In genomic region chr20:3812975-3813599, GRCh38 we compare ENCODE assay signal across 9 cellular contexts. TPM values are rescaled to one million over a fixed set of nuclear protein-coding genes. Genes with fewer than 3 reads are reported as not detected.
DNase-seq lines count a peak whose midpoint lies in the region; TF ChIP-seq lines count a peak whose summit lies in the region.
"Had no signal": no experiment of that assay in that cellular context is flagged by ENCODE, and none has a peak within 500 bp of the region (broad histone marks: within the 10 kb centered on the region; RNA-seq: fewer than 3 reads in every experiment).

No MANE protein-coding gene starts in this region.

- H3K4me3 ChIP-seq in esophagus muscularis mucosa (no peak overlapping the region), spleen (no peak overlapping the region), MG63 (no peak overlapping the region)

- TF ChIP-seq POLR2A in esophagus muscularis mucosa (IDR thresholded peaks at IDR 0.05; ENCODE audit: low read depth) (no peak), spleen (IDR thresholded peaks at IDR 0.05) (no peak)

- H3K9me3 ChIP-seq in esophagus muscularis mucosa (no peaks in the 10 kb centered on the region), spleen (no peaks in the 10 kb centered on the region), MG63 (no peaks in the 10 kb centered on the region)

- DNase-seq in Caki2 (ENCODE audit: low read depth), result peak; percentile 39
- no peak for DNase-seq in RWPE1 (ENCODE audit: low spot score)
- DNase-seq in esophagus muscularis mucosa (ENCODE audit: extremely low spot score), result no peak
- DNase-seq in spleen, result no peak
- no peak for DNase-seq in NAMALWA (ENCODE audit: low spot score)
- no peak for DNase-seq in MG63
- no peak for DNase-seq in nucleus accumbens (lab: John Stamatoyannopoulos, UW)
- DNase-seq: right cardiac atrium had no signal

- no peaks in the 10 kb centered on the region for H3K36me3 ChIP-seq in esophagus muscularis mucosa
- no peaks in the 10 kb centered on the region for H3K36me3 ChIP-seq in spleen
- H3K36me3 ChIP-seq in MG63, result no peaks in the 10 kb centered on the region

- TF ChIP-seq EP300 in esophagus muscularis mucosa (IDR thresholded peaks at IDR 0.05), result no peak

- CTCF ChIA-PET in RWPE1 (lab: Yijun Ruan, JAX), result interaction anchor here (0.7 to 1.2 kb wide), 3 partner anchors 18 to 42 kb away, joined by 4 to 9 read pairs (median 4); no protein-coding TSS in a partner anchor

- 46% methylated on average over 4 of the region's 4 CpGs for WGBS in esophagus muscularis mucosa
- WGBS in spleen, 5 donors, result 78 to 90% (median 80%) methylated on average over 4 of the region's 4 CpGs

- POLR2A ChIA-PET in RWPE1 (lab: Yijun Ruan, JAX; ENCODE audit: low non-redundant PET), result no interaction called here

- H3K4me1 ChIP-seq in esophagus muscularis mucosa (peaks cover 40 to 68% (median 50%) of the 10 kb centered on the region in 4 donors), spleen (peaks cover 16 to 90% (median 65%) of the 10 kb centered on the region in 6 donors)

- H3K27ac ChIP-seq in RWPE1, result peak overlapping the region; percentile 100
- peak overlapping the region; percentile 89 to 96 (median 92) for H3K27ac ChIP-seq in esophagus muscularis mucosa (replicated peaks in 1 of 4)
- H3K27ac ChIP-seq in spleen, result peak overlapping the region in 7 of 8 donors; percentile 85 to 96 (median 89)

- in situ Hi-C loops in Caki2 (cut with HindIII; ENCODE audit: low pct_unique_long_range_greater_than_20kb, low sequenced_read_pairs), result no loop called here

- TF ChIP-seq CTCF in RWPE1 (conservative IDR thresholded peaks at IDR 0.05; ENCODE audit: low read depth) (no peak), esophagus muscularis mucosa (IDR thresholded peaks at IDR 0.05) (no peak), spleen (IDR thresholded peaks at IDR 0.05 in 8 of 11, conservative IDR thresholded peaks at IDR 0.05 in 3 of 11) (no peak)

- H3K27me3 ChIP-seq in esophagus muscularis mucosa, result no peaks in the 10 kb centered on the region
- no peaks in the 10 kb centered on the region for H3K27me3 ChIP-seq in spleen (replicated peaks in 1 of 7)
- H3K27me3 ChIP-seq in MG63, result no peaks in the 10 kb centered on the region

- intact Hi-C loops in esophagus muscularis mucosa (cut with DNase I) (no loop called here), spleen (cut with DNase I; ENCODE audit: low total_unique reads) (no loop called here)

RNA-seq across cellular contexts. Expression of gene AP5S1, which starts 7.3 kb away (rescaled TPM):
- 18.4 and 31.0 TPM in 2 replicates for total RNA-seq in Caki2 (2014; rRNA removed; shearing (Covaris generic); ENCODE audit: low replicate concordance)
- total RNA-seq in esophagus muscularis mucosa (10 to 100 TPM in 3 of 4 donors, 1 to 10 TPM in 1; 7.9 to 11.7 (median 11.2) TPM), spleen (10 to 100 TPM; 11.1 to 19.0 (median 17.1) TPM)
- polyA plus RNA-seq in spleen, result 1 to 10 TPM; 5.3 to 9.6 (median 5.6) TPM
- 11.6 and 24.6 TPM in 2 replicates for total RNA-seq in MG63 (2014; rRNA removed; shearing (Covaris generic); ENCODE audit: low replicate concordance)

RNA-seq across cellular contexts. Expression of gene CDC25B, which starts 17.0 kb away (rescaled TPM):
- 33.0 and 34.1 TPM in 2 replicates for total RNA-seq in Caki2 (2014; rRNA removed; shearing (Covaris generic); ENCODE audit: low replicate concordance)
- 10 to 100 TPM; 29.9 to 43.1 (median 35.6) TPM for total RNA-seq in esophagus muscularis mucosa
- total RNA-seq in spleen, result 10 to 100 TPM; 48.3 to 67.7 (median 55.1) TPM
- polyA plus RNA-seq in spleen, result 10 to 100 TPM; 22.8 to 45.8 (median 42.9) TPM
- total RNA-seq in MG63 (2014; rRNA removed; shearing (Covaris generic); ENCODE audit: low replicate concordance), result 13.9 and 16.0 TPM in 2 replicates

RNA-seq across cellular contexts. Expression of gene CENPB, which starts 26.5 kb away (rescaled TPM):
- total RNA-seq in Caki2 (2014; rRNA removed; shearing (Covaris generic); ENCODE audit: low replicate concordance), result 101 and 105 TPM in 2 replicates
- total RNA-seq in esophagus muscularis mucosa, result 100 to 1,000 TPM; 131 to 225 (median 199) TPM
- total RNA-seq in spleen, result 10 to 100 TPM; 41.8 to 84.7 (median 57.9) TPM
- 10 to 100 TPM; 24.8 to 56.9 (median 29.3) TPM for polyA plus RNA-seq in spleen
- 50.0 and 81.5 TPM in 2 replicates for total RNA-seq in MG63 (2014; rRNA removed; shearing (Covaris generic); ENCODE audit: low replicate concordance)

RNA-seq across cellular contexts. Expression of gene SPEF1, which starts 31.8 kb away (rescaled TPM):
- 0.54 and 3.5 TPM in 2 replicates for total RNA-seq in Caki2 (2014; rRNA removed; shearing (Covaris generic); ENCODE audit: low replicate concordance)
- total RNA-seq in esophagus muscularis mucosa (under 1 TPM in 1 of 4 donors, not detected in 3; 0.50 TPM), spleen (not detected)
- polyA plus RNA-seq in spleen, result under 1 TPM in 2 of 3 donors, not detected in 1; 0.06 to 0.11 TPM
- 0.95 TPM in 1 of 2 replicates, not detected in the other for total RNA-seq in MG63 (2014; rRNA removed; shearing (Covaris generic); ENCODE audit: low replicate concordance)
- total RNA-seq: liver had no signal
- polyA plus RNA-seq: liver had no signal

RNA-seq across cellular contexts. Expression of gene MAVS, which starts 33.5 kb away (rescaled TPM):
- 10.0 and 12.1 TPM in 2 replicates for total RNA-seq in Caki2 (2014; rRNA removed; shearing (Covaris generic); ENCODE audit: low replicate concordance)
- 10 to 100 TPM; 34.6 to 56.1 (median 42.8) TPM for total RNA-seq in esophagus muscularis mucosa
- total RNA-seq in spleen, result 10 to 100 TPM; 27.2 to 45.0 (median 41.0) TPM
- 10 to 100 TPM in 1 of 3 donors, 1 to 10 TPM in 2; 4.1 to 18.5 (median 5.2) TPM for polyA plus RNA-seq in spleen
- 4.4 and 6.2 TPM in 2 replicates for total RNA-seq in MG63 (2014; rRNA removed; shearing (Covaris generic); ENCODE audit: low replicate concordance)
